In genomic region chr17:19717031-19717360, GRCh38 we compare ENCODE assay signal across 25 cellular contexts. TPM values are rescaled to one million over a fixed set of nuclear protein-coding genes. Genes with fewer than 3 reads are reported as not detected.
DNase-seq lines count a peak whose midpoint lies in the region; ATAC-seq and TF ChIP-seq lines count a peak whose summit lies in the region.
"Had no signal": no experiment of that assay in that cellular context is flagged by ENCODE, and none has a peak within 500 bp of the region (broad histone marks: within the 10 kb centered on the region; RNA-seq: fewer than 3 reads in every experiment).

No MANE protein-coding gene starts in this region.

- in situ Hi-C loops in mammary epithelial cell (cut with MboI; ENCODE audit: low sequenced_read_pairs in 2 of 2), result loop anchor here in 1 of 2 donors (5.0 to 10.0 kb wide), 2 partner anchors 35 to 202 kb away; no protein-coding TSS in a partner anchor

- H3K4me1 Mint-ChIP-seq in MCF 10A (ENCODE audit: insufficient read depth, unreplicated experiment), result peaks cover 34% of the 10 kb centered on the region

- H3K27me3 Mint-ChIP-seq in MCF 10A (ENCODE audit: insufficient read depth, unreplicated experiment), result no peaks in the 10 kb centered on the region

- H3K4me3 ChIP-seq in mammary epithelial cell (replicated peaks in 1 of 3; ENCODE audit: insufficient read depth in 1 of 3, low read depth in 2 of 3, low read length in 3 of 3) (peak overlapping the region in 1 of 3 experiments; percentile 11), esophagus squamous epithelium (no peak overlapping the region), sigmoid colon (no peak overlapping the region), aorta (ENCODE audit: low read length in 2 of 2) (no peak overlapping the region)

- ATAC-seq in aorta (ENCODE audit: low FRiP score), result no peak
- ATAC-seq: HCT116 had no signal

- H3K4me2 ChIP-seq in mammary epithelial cell (ENCODE audit: insufficient read depth, low read depth, low read length), result no peak overlapping the region
- H3K4me2 ChIP-seq: KMS-11 had no signal

- H3K27ac ChIP-seq in mammary epithelial cell (ENCODE audit: insufficient read depth, low read depth, low read length) (no peak overlapping the region), esophagus squamous epithelium (peak overlapping the region in 3 of 4 donors; percentile 62 to 82 (median 63)), sigmoid colon (no peak overlapping the region), aorta (ENCODE audit: low read depth in 1 of 2, low read length in 2 of 2) (no peak overlapping the region)
- H3K27ac ChIP-seq: 22Rv1, KMS-11 had no signal

- TF ChIP-seq POLR2A in esophagus squamous epithelium (IDR thresholded peaks at IDR 0.05), result no peak
- TF ChIP-seq POLR2A in sigmoid colon (IDR thresholded peaks at IDR 0.05), result no peak

- TF ChIP-seq CTCF in mammary epithelial cell (conservative IDR thresholded peaks at IDR 0.05 in 1 of 2, IDR thresholded peaks at IDR 0.05 in 1 of 2; ENCODE audit: extremely low read depth in 1 of 2, insufficient read depth in 1 of 2, low read depth in 1 of 2, low read length in 2 of 2) (no peak), MCF 10A (IDR thresholded peaks at IDR 0.05; ENCODE audit: unreplicated experiment) (no peak), esophagus squamous epithelium (IDR thresholded peaks at IDR 0.05) (no peak), sigmoid colon (IDR thresholded peaks at IDR 0.05) (no peak)

- H3K36me3 Mint-ChIP-seq in MCF 10A (ENCODE audit: insufficient read depth, unreplicated experiment), result no peaks in the 10 kb centered on the region
- H3K36me3 Mint-ChIP-seq: CD14-positive monocyte had no signal

- no peaks in the 10 kb centered on the region for H3K79me2 ChIP-seq in mammary epithelial cell (ENCODE audit: insufficient read depth, low read length)

- no peak for TF ChIP-seq EP300 in sigmoid colon (IDR thresholded peaks at IDR 0.05)

- no peaks in the 10 kb centered on the region for H3K9me3 Mint-ChIP-seq in MCF 10A (ENCODE audit: unreplicated experiment)
- H3K9me3 Mint-ChIP-seq: CD14-positive monocyte, IgD-negative memory B cell had no signal

- no peaks in the 10 kb centered on the region for H3K9me3 ChIP-seq in mammary epithelial cell (replicated peaks; ENCODE audit: insufficient read depth, low read length)
- no peaks in the 10 kb centered on the region for H3K9me3 ChIP-seq in esophagus squamous epithelium
- H3K9me3 ChIP-seq in sigmoid colon, result no peaks in the 10 kb centered on the region
- no peaks in the 10 kb centered on the region for H3K9me3 ChIP-seq in aorta (ENCODE audit: control insufficient read depth, low read length)
- H3K9me3 ChIP-seq: BE2C had no signal

- 96% methylated on average over 4 of the region's 7 CpGs for WGBS in mammary epithelial cell (ENCODE audit: low coverage, missing lambda C conversion rate)
- WGBS in esophagus squamous epithelium, 2 donors, result 61 to 100% methylated on average over 1 to 3 of the region's 7 CpGs
- 96 to 97% methylated on average over 7 of the region's 7 CpGs for WGBS in sigmoid colon, 2 donors
- WGBS in aorta, 2 donors, result 94 to 96% methylated on average over 7 of the region's 7 CpGs

- peak overlapping the region; percentile 56 for H2AFZ ChIP-seq in mammary epithelial cell (ENCODE audit: low read depth, low read length)

- no TSS peak for BruUV-seq in mammary epithelial cell (replicated peaks; lab: Mats Ljungman, UMichigan)
- no TSS peak for BruUV-seq in MCF 10A (replicated peaks; lab: Mats Ljungman, UMichigan)

- dilution Hi-C loops in mammary epithelial cell (cut with HindIII; ENCODE audit: low sequenced_read_pairs), result loop anchor here (5.0 kb wide), 1 partner anchor 70 kb away; the partner anchor contains the start of gene ALDH3A2

- POLR2A ChIA-PET in MCF 10A (lab: Yijun Ruan, JAX), result interaction anchor here (0.7 to 13.1 kb wide), 7 partner anchors 9 to 916 kb away, joined by 3 to 340 read pairs (median 9); partner anchors contain the start of genes ALDH3A1 and ALDH3A2

- intact Hi-C loops in mammary epithelial cell (cut with micrococcal nuclease), result no loop called here
- intact Hi-C loops in MCF 10A (cut with micrococcal nuclease), result loop anchor here (5.0 kb wide), 1 partner anchor 50 kb away; no protein-coding TSS in a partner anchor
- intact Hi-C loops in esophagus squamous epithelium (cut with DNase I), result no loop called here
- intact Hi-C loops in sigmoid colon (cut with DNase I), result no loop called here
- intact Hi-C loops in aorta (cut with DNase I), result no loop called here

- H3K27me3 ChIP-seq in mammary epithelial cell (ENCODE audit: insufficient read depth, low read length) (no peaks in the 10 kb centered on the region), esophagus squamous epithelium (no peaks in the 10 kb centered on the region), sigmoid colon (no peaks in the 10 kb centered on the region), aorta (ENCODE audit: control insufficient read depth in 1 of 2, insufficient read depth in 2 of 2, low read length in 1 of 2) (no peaks in the 10 kb centered on the region)
- H3K27me3 ChIP-seq: BE2C had no signal

- H3K36me3 ChIP-seq in mammary epithelial cell (ENCODE audit: insufficient read depth, low read length) (no peaks in the 10 kb centered on the region), esophagus squamous epithelium (no peaks in the 10 kb centered on the region), sigmoid colon (no peaks in the 10 kb centered on the region), aorta (ENCODE audit: control insufficient read depth in 1 of 2, insufficient read depth in 2 of 2, low read length in 1 of 2) (no peaks in the 10 kb centered on the region)
- H3K36me3 ChIP-seq: BE2C had no signal

- CTCF ChIA-PET in mammary epithelial cell (lab: Charles Lee; ENCODE audit: low non-redundant PET) (no interaction called here), MCF 10A (lab: Yijun Ruan, JAX) (interaction anchor here (1.0 to 2.2 kb wide), 4 partner anchors 23 to 354 kb away, joined by 4 to 9 read pairs (median 6); partner anchors contain the start of gene B9D1)

- no peak overlapping the region for H3K9ac ChIP-seq in mammary epithelial cell (ENCODE audit: insufficient read depth, low read length)
- H3K9ac ChIP-seq: KMS-11 had no signal

- DNase-seq in mammary epithelial cell (no peak), MCF 10A (ENCODE audit: unreplicated experiment) (no peak), esophagus squamous epithelium (lab: John Stamatoyannopoulos, UW) (no peak), sigmoid colon (peak; percentile 56), aorta (no peak)
- no peak for DNase-seq in stimulated activated CD8-positive, alpha-beta memory T cell treated with anti-CD3 and anti-CD28 coated beads, Interleukin-4, amount 100 ng/mL, for 48 hours
- DNase-seq in activated CD4-positive, alpha-beta T cell treated with anti-CD3 and anti-CD28 coated beads for 1 hour, result no peak
- DNase-seq: BE2C; GOT3; NCI-H1048; NCI-H1694; NCI-H2029 treated with DMSO at 0.1 percent for 48 hours; NCI-H446 treated with DMSO at 0.1 percent for 48 hours; NCI-H526; NCI-H82; NK-92 treated with Interleukin-12 subunit alpha and Interleukin-12 subunit beta, amount 100 ng/mL, for 24 hours; RPMI8226 had no signal

- H3K4me3 Mint-ChIP-seq in MCF 10A (ENCODE audit: unreplicated experiment), result no peak overlapping the region
- H3K4me3 Mint-ChIP-seq: CD14-positive monocyte, IgD-negative memory B cell had no signal

- H3K27ac Mint-ChIP-seq in MCF 10A (ENCODE audit: low read depth, unreplicated experiment), result no peak overlapping the region
- H3K27ac Mint-ChIP-seq: CD14-positive monocyte, IgD-negative memory B cell had no signal

- peaks cover 47% of the 10 kb centered on the region for H3K4me1 ChIP-seq in mammary epithelial cell (ENCODE audit: insufficient read depth, low read length)
- H3K4me1 ChIP-seq in esophagus squamous epithelium, result peaks cover 18 to 68% (median 41%) of the 10 kb centered on the region in 3 donors
- H3K4me1 ChIP-seq in sigmoid colon, result no peaks in the 10 kb centered on the region
- no peaks in the 10 kb centered on the region for H3K4me1 ChIP-seq in aorta (ENCODE audit: control insufficient read depth in 1 of 2, insufficient read depth in 2 of 2, low read length in 2 of 2)
- H3K4me1 ChIP-seq: BE2C had no signal

- H4K20me1 ChIP-seq in mammary epithelial cell (ENCODE audit: insufficient read depth, low read length), result no peaks in the 10 kb centered on the region

RNA-seq across cellular contexts. Expression of gene SLC47A2, which starts 0.6 kb away (rescaled TPM):
- total RNA-seq in mammary epithelial cell, result 1 to 10 TPM; 1.5 to 9.5 TPM
- polyA plus RNA-seq in mammary epithelial cell, result 0.60 TPM
- 3.0 TPM for polyA minus RNA-seq in mammary epithelial cell
- 0.32 and 0.54 TPM in 2 replicates for total RNA-seq in MCF 10A (2022)
- 1 to 10 TPM in 1 of 4 donors, under 1 TPM in 2, not detected in 1; 0.56 to 2.2 (median 0.76) TPM for total RNA-seq in esophagus squamous epithelium
- total RNA-seq in sigmoid colon, result not detected
- polyA plus RNA-seq in sigmoid colon, result under 1 TPM; 0.35 to 0.60 (median 0.46) TPM
- total RNA-seq in aorta, result not detected
- under 1 TPM in 1 of 2 donors, not detected in 1; 0.10 TPM for polyA plus RNA-seq in aorta
- total RNA-seq: Daoy, G401, SK-MEL-5 had no signal
- polyA plus RNA-seq: CD14-positive monocyte had no signal

RNA-seq across cellular contexts. Expression of gene ALDH3A1, which starts 31.1 kb away (rescaled TPM):
- total RNA-seq in mammary epithelial cell (10 to 100 TPM in 1 of 2 donors, under 1 TPM in 1; 0.49 to 21.8 TPM), MCF 10A (2022) (4.9 and 13.4 TPM in 2 replicates), esophagus squamous epithelium (1,000 to 10,000 TPM in 1 of 4 donors, 100 to 1,000 TPM in 3; 480 to 2,454 (median 606) TPM), sigmoid colon (1 to 10 TPM in 1 of 4 donors, under 1 TPM in 3; 0.16 to 1.1 (median 0.56) TPM), aorta (under 1 TPM; 0.27 to 0.58 TPM)
- polyA plus RNA-seq in mammary epithelial cell (6.9 TPM), sigmoid colon (1 to 10 TPM; 1.7 to 6.0 (median 3.0) TPM), aorta (1 to 10 TPM; 1.4 to 2.4 TPM)
- 16.7 TPM for polyA minus RNA-seq in mammary epithelial cell
- total RNA-seq: Daoy, G401 had no signal
- polyA plus RNA-seq: CD14-positive monocyte, IgD-negative memory B cell had no signal

Comparison
In these comparisons a context has a peak if more than half of its experiments do, and no peak if none do; other contexts are left out.
1. H3K27ac ChIP-seq: peak in esophagus squamous epithelium (3 of 4); none in mammary epithelial cell (single experiment), sigmoid colon (0 of 4) and aorta (0 of 2).
2. RNA of gene ALDH3A1, which starts 31.1 kb away (total RNA-seq): 480 to 2,454 TPM in esophagus squamous epithelium; 0.49 to 21.8 TPM in mammary epithelial cell, 4.9 to 13.4 TPM in MCF 10A, 0.16 to 1.1 TPM in sigmoid colon and 0.27 to 0.58 TPM in aorta; every median in the first group is over 10 times any median in the second.